8 cellular contexts compared by ENCODE assay signal in the genomic region with DNA sequence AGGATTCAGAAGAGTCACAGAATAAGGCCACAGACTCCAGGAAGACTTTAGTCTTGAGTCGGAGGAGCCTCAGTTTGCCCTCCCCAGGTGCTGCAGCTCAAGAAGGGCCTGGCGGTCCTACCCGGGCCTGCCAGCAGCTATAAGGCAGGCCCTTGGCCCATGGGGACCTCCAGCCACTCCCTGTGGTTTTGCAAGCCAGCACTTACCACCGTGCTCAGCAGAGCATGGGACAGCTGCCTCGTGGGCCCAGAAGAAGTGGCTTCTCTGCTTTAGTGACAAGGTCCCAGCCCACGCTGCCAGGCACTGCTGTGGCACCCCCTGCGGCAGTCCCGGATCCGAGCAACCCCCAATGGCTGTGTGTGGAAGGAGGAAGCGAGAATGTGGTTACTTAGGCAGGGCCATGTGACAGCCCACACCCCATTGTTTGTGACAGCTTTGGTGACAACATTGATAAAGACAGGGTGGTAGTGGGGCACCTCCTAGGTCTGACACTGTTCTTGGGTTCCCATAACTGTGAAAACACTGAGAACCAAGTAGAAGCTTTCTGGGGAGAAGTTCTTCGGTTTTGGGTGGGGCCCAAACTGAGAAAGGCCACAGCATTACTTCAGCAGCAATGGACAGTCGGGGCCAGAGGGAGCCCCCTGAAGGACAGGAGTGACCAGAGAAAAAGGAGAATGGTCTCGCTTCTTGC. TPM values are rescaled to one million over a fixed set of nuclear protein-coding genes. Genes with fewer than 3 reads are reported as not detected.
DNase-seq lines count a peak whose midpoint lies in the region; ATAC-seq, FAIRE-seq and TF ChIP-seq lines count a peak whose summit lies in the region.

A gene with protein sequence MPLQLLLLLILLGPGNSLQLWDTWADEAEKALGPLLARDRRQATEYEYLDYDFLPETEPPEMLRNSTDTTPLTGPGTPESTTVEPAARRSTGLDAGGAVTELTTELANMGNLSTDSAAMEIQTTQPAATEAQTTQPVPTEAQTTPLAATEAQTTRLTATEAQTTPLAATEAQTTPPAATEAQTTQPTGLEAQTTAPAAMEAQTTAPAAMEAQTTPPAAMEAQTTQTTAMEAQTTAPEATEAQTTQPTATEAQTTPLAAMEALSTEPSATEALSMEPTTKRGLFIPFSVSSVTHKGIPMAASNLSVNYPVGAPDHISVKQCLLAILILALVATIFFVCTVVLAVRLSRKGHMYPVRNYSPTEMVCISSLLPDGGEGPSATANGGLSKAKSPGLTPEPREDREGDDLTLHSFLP (minus strand): TSS at position 361 of the 691 bp plus-strand sequence. CDS start 9,587 bp downstream, outside the sequence.

- TF ChIP-seq CTCF in astrocyte (IDR thresholded peaks at IDR 0.05; ENCODE audit: insufficient read depth, low read depth, low read length) (no peak), neural progenitor cell (IDR thresholded peaks at IDR 0.05) (no peak), thyroid gland (IDR thresholded peaks at IDR 0.05) (peak in 1 of 6 experiments; percentile 16)

- H3K4me1 ChIP-seq in astrocyte (ENCODE audit: insufficient read depth, low read length) (peaks cover 33% of the 10 kb centered on the region), neural progenitor cell (peaks cover 40% of the 10 kb centered on the region), thyroid gland (peaks cover 0 to 54% of the 10 kb centered on the region in 2 donors)

- H3K4me1 Mint-ChIP-seq in T-helper 2 cell treated with Interferon-gamma antibody and Interleukin-4, amounts not matched to agents 5 μg/mL and 100 μg/mL, for 36 hours (ENCODE audit: low read depth) = peaks cover 45% of the 10 kb centered on the region
- H3K4me1 Mint-ChIP-seq in astrocyte (ENCODE audit: low read depth, unreplicated experiment) (peaks cover 52% of the 10 kb centered on the region), neural progenitor cell (peaks cover 79% of the 10 kb centered on the region)

- H3K9ac ChIP-seq in astrocyte (ENCODE audit: low read length) = no peak within 1 kb of the TSS
- no peak within 1 kb of the TSS for H3K9ac ChIP-seq in neural progenitor cell

- no peaks in the 10 kb centered on the region for H4K20me1 ChIP-seq in astrocyte (ENCODE audit: insufficient read depth, low read length)
- H4K20me1 ChIP-seq in neural progenitor cell (ENCODE audit: low read depth) = no peaks in the 10 kb centered on the region

- H3K9me3 Mint-ChIP-seq in T-helper 2 cell treated with Interferon-gamma antibody and Interleukin-4, amounts not matched to agents 5 μg/mL and 100 μg/mL, for 36 hours = no peaks in the 10 kb centered on the region
- H3K9me3 Mint-ChIP-seq in astrocyte (ENCODE audit: unreplicated experiment) (no peaks in the 10 kb centered on the region), neural progenitor cell (no peaks in the 10 kb centered on the region)

- H3K79me2 ChIP-seq in astrocyte (ENCODE audit: insufficient read depth, low read length) = no peaks in the 10 kb centered on the region
- no peaks in the 10 kb centered on the region for H3K79me2 ChIP-seq in neural progenitor cell (ENCODE audit: low read depth)

- no peak within 1 kb of the TSS for H3K4me2 ChIP-seq in astrocyte (ENCODE audit: low read length)
- H3K4me2 ChIP-seq in neural progenitor cell = no peak within 1 kb of the TSS

- peaks cover 44% of the 10 kb centered on the region for H3K36me3 Mint-ChIP-seq in T-helper 2 cell treated with Interferon-gamma antibody and Interleukin-4, amounts not matched to agents 5 μg/mL and 100 μg/mL, for 36 hours (ENCODE audit: low read depth)
- H3K36me3 Mint-ChIP-seq in astrocyte (ENCODE audit: low read depth, unreplicated experiment) (no peaks in the 10 kb centered on the region), neural progenitor cell (no peaks in the 10 kb centered on the region)

- WGBS in thyroid gland, 2 donors = 38 to 67% methylated on average over 7 to 13 of the region's 13 CpGs

- peak; percentile 85 for DNase-seq in T-helper 2 cell treated with Interferon-gamma antibody and Interleukin-4, amounts not matched to agents 5 μg/mL and 100 μg/mL, for 36 hours (ENCODE audit: low spot score)
- no peak for DNase-seq in astrocyte (ENCODE audit: low read depth)
- DNase-seq in neural progenitor cell (ENCODE audit: low spot score) = no peak
- DNase-seq in thyroid gland = peak; percentile 73 to 75
- DNase-seq in dedifferentiated amniotic fluid mesenchymal stem cell (ENCODE audit: extremely low spot score) = no peak
- DNase-seq in EL = no peak

- no peaks in the 10 kb centered on the region for H3K27me3 Mint-ChIP-seq in T-helper 2 cell treated with Interferon-gamma antibody and Interleukin-4, amounts not matched to agents 5 μg/mL and 100 μg/mL, for 36 hours (ENCODE audit: low read depth)
- H3K27me3 Mint-ChIP-seq in astrocyte (ENCODE audit: low read depth, unreplicated experiment) (no peaks in the 10 kb centered on the region), neural progenitor cell (ENCODE audit: insufficient read depth, low read depth) (peaks cover 19% of the 10 kb centered on the region)

- H3K27ac ChIP-seq in astrocyte (ENCODE audit: low read depth, low read length) (no peak within 1 kb of the TSS), neural progenitor cell (no peak within 1 kb of the TSS), thyroid gland (peak within 1 kb of the TSS in 2 of 3 donors; percentile 29 to 64)

- intact Hi-C loops in thyroid gland (cut with DNase I) = no loop called here

- H3K36me3 ChIP-seq in astrocyte (ENCODE audit: insufficient read depth, low read length) (no peaks in the 10 kb centered on the region), neural progenitor cell (no peaks in the 10 kb centered on the region), thyroid gland (no peaks in the 10 kb centered on the region)

- H2AFZ ChIP-seq in astrocyte (ENCODE audit: low read depth, low read length) (no peak within 1 kb of the TSS), neural progenitor cell (replicated peaks) (peak within 1 kb of the TSS; percentile 80)

- TF ChIP-seq POLR2A in GM19099 (IDR thresholded peaks at IDR 0.05; ENCODE audit: extremely low read depth, insufficient read length, low read depth) (peak; percentile 53), thyroid gland (IDR thresholded peaks at IDR 0.05) (no peak)

- H3K9me3 ChIP-seq in astrocyte (ENCODE audit: insufficient read depth, low read depth, low read length) = no peaks in the 10 kb centered on the region
- H3K9me3 ChIP-seq in neural progenitor cell (ENCODE audit: low read depth) = no peaks in the 10 kb centered on the region
- no peaks in the 10 kb centered on the region for H3K9me3 ChIP-seq in thyroid gland

- H3K4me3 Mint-ChIP-seq in T-helper 2 cell treated with Interferon-gamma antibody and Interleukin-4, amounts not matched to agents 5 μg/mL and 100 μg/mL, for 36 hours = peak within 1 kb of the TSS; percentile 99
- H3K4me3 Mint-ChIP-seq in astrocyte (ENCODE audit: unreplicated experiment) = no peak within 1 kb of the TSS
- H3K4me3 Mint-ChIP-seq in neural progenitor cell = no peak within 1 kb of the TSS

- H3K27ac Mint-ChIP-seq in T-helper 2 cell treated with Interferon-gamma antibody and Interleukin-4, amounts not matched to agents 5 μg/mL and 100 μg/mL, for 36 hours = peak within 1 kb of the TSS; percentile 99
- H3K27ac Mint-ChIP-seq in astrocyte (ENCODE audit: unreplicated experiment) (peak within 1 kb of the TSS; percentile 75), neural progenitor cell (peak within 1 kb of the TSS; percentile 98)

- FAIRE-seq in astrocyte (lab: Jason Lieb, UNC) = no peak

- no peak within 1 kb of the TSS for H3K4me3 ChIP-seq in astrocyte (ENCODE audit: insufficient read depth, low read depth, low read length)
- no peak within 1 kb of the TSS for H3K4me3 ChIP-seq in neural progenitor cell
- H3K4me3 ChIP-seq in thyroid gland (replicated peaks in 1 of 3) = no peak within 1 kb of the TSS

- H3F3A ChIP-seq in neural progenitor cell (ENCODE audit: low read depth) = peaks cover 31% of the 10 kb centered on the region

- H3K27me3 ChIP-seq in astrocyte (ENCODE audit: insufficient read depth, low read length) (no peaks in the 10 kb centered on the region), neural progenitor cell (no peaks in the 10 kb centered on the region), thyroid gland (no peaks in the 10 kb centered on the region)

- ATAC-seq in HG03196 (IDR thresholded peaks at IDR 0.05; ENCODE audit: unreplicated experiment) = peak; percentile 51

RNA-seq across cellular contexts. Expression of the gene that starts here (rescaled TPM):
- total RNA-seq in astrocyte (4.9 and 5.8 TPM in 2 replicates), neural progenitor cell (ENCODE audit: low replicate concordance) (not detected in 2 replicates), thyroid gland (1 to 10 TPM; 2.1 to 6.0 (median 2.8) TPM)

Comparison
In these comparisons a context has a peak if more than half of its experiments do, and no peak if none do; other contexts are left out.
1. DNase-seq: peak in T-helper 2 cell treated with Interferon-gamma antibody and Interleukin-4, amounts not matched to agents 5 μg/mL and 100 μg/mL, for 36 hours (single experiment) and thyroid gland (2 of 2); none in astrocyte (single experiment), neural progenitor cell (single experiment), dedifferentiated amniotic fluid mesenchymal stem cell (single experiment) and EL (single experiment).
2. H3K27ac ChIP-seq: peak in thyroid gland (2 of 3); none in astrocyte (single experiment) and neural progenitor cell (single experiment).
3. Peak in every context shown above with its lines, with median percentiles within 50 percentile points of each other: H3K27ac Mint-ChIP-seq.